In the genomic region with DNA sequence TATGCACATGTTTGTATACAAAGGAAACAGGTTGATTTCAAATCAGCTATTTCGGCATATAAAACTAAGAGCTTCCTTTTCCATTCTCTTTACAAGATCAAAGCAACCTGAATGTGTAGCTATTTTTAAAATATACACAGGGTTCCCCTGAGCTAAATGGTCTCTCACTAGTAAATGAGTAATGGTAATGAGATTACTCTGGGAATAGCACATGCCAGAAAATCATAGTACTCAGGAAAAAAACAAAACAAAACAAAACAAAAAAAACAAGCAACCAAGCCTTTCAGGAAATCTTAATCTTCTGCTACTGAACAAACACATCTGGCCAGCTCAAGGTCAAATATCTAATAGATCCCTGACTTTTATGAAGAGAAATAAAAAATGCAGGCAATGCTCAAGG, we compare ENCODE assay signal across 29 cellular contexts.
"Had no signal": no experiment of that assay in that cellular context is flagged by ENCODE, and none has a peak within 500 bp of the region (broad histone marks: within the 10 kb centered on the region; RNA-seq: fewer than 3 reads in every experiment).

No MANE protein-coding gene starts in this region.

- H3K36me3 ChIP-seq: brain microvascular endothelial cell, esophagus muscularis mucosa, gastrocnemius medialis, heart left ventricle had no signal

- H3K9me3 ChIP-seq: esophagus muscularis mucosa, gastrocnemius medialis had no signal

- FAIRE-seq: astrocyte, bronchial epithelial cell had no signal

- H3K4me3 ChIP-seq: coronary artery, dorsolateral prefrontal cortex, esophagus muscularis mucosa, gastrocnemius medialis, heart left ventricle had no signal

- DNase-seq: activated CD4-positive, alpha-beta memory T cell treated with anti-CD3 and anti-CD28 coated beads, Interleukin-2, amount 10 ng/mL, durations not matched to agents 7 days and 5 days; activated CD4-positive, alpha-beta T cell treated with anti-CD3 and anti-CD28 coated beads for 36 hours; activated CD4-positive, alpha-beta T cell treated with anti-CD3 and anti-CD28 coated beads, Interleukin-2, amount 10 ng/mL, durations not matched to agents 24 days and 14 days; activated CD4-positive, CD25-positive, alpha-beta regulatory T cell; activated CD4-positive, CD25-positive, alpha-beta regulatory T cell treated with anti-CD3 and anti-CD28 coated beads, Interleukin-2, amount 50 U/mL, for 72 hours; activated CD8-positive, alpha-beta memory T cell treated with anti-CD3 and anti-CD28 coated beads, Interleukin-2, amount 50 U/mL, for 48 hours; activated gamma-delta T cell; activated naive CD4-positive, alpha-beta T cell; activated naive CD4-positive, alpha-beta T cell treated with anti-CD3 and anti-CD28 coated beads, Interleukin-2, amount 10 ng/mL, durations not matched to agents 7 days and 5 days; activated naive CD8-positive, alpha-beta T cell treated with anti-CD3 and anti-CD28 coated beads, Interleukin-2, amount 10 ng/mL, durations not matched to agents 7 days and 5 days; activated T-cell treated with anti-CD3 and anti-CD28 coated beads for 4 hours; activated T-cell treated with anti-CD3 and anti-CD28 coated beads, Interleukin-2, amount 50 U/mL, for 24 hours; activated T-cell treated with anti-CD3 and anti-CD28 coated beads, Interleukin-2, amount 50 U/mL, for 72 hours; amniotic stem cell; anterior cingulate cortex; brain microvascular endothelial cell; dorsolateral prefrontal cortex; effector memory CD4-positive, alpha-beta T cell; endodermal cell; erythroblast; foreskin keratinocyte; gastrocnemius medialis; glutamatergic neuron; heart left ventricle; T-helper 2 cell had no signal

- H3K4me1 ChIP-seq: foreskin keratinocyte, gastrocnemius medialis, heart left ventricle had no signal

- H3K27ac ChIP-seq: brain microvascular endothelial cell, coronary artery, dorsolateral prefrontal cortex, esophagus muscularis mucosa, foreskin keratinocyte, gastrocnemius medialis, heart left ventricle had no signal
